Comparison of ENCODE assay signal across 20 cellular contexts in the genomic region with DNA sequence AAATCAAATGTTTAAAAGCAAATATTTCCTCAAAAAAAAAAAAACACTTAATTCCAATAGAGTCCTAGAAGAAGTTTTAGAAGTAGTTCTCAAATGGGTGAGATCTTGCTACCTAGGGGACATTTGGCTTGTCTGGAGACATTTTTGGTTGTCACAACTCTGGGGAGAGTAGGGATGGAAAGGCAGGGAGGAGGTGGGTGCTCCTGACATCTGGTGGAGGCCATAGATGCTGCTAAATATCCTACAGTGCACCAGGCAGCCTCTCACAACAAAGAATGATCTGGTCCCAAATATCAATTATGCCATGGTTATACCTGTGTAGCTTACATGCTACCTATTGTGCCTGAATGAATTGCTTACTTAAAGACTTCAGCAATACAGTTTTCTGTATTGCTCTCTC. TPM values are rescaled to one million over a fixed set of nuclear protein-coding genes. Genes with fewer than 3 reads are reported as not detected.
DNase-seq lines count a peak whose midpoint lies in the region; ATAC-seq and TF ChIP-seq lines count a peak whose summit lies in the region.
"Had no signal": no experiment of that assay in that cellular context is flagged by ENCODE, and none has a peak within 500 bp of the region (broad histone marks: within the 10 kb centered on the region; RNA-seq: fewer than 3 reads in every experiment).

No MANE protein-coding gene starts in this region.

- no peak overlapping the region for H3K4ac ChIP-seq in neuronal stem cell (ENCODE audit: low read length)

- H3K36me3 Mint-ChIP-seq in activated CD4-positive, alpha-beta T cell treated with anti-CD3 and anti-CD28 coated beads for 36 hours (ENCODE audit: low read depth) = no peaks in the 10 kb centered on the region
- H3K36me3 Mint-ChIP-seq: CD8-positive, alpha-beta T cell had no signal

- H2BK12ac ChIP-seq in neuronal stem cell (ENCODE audit: low read length) = no peak overlapping the region

- H4K91ac ChIP-seq in neuronal stem cell (ENCODE audit: low read depth, low read length, poor library complexity) = no peak overlapping the region

- no peak overlapping the region for H2BK120ac ChIP-seq in neuronal stem cell (ENCODE audit: low read depth, low read length)

- no peak for ATAC-seq in activated CD4-positive, alpha-beta T cell treated with anti-CD3 and anti-CD28 coated beads for 36 hours
- ATAC-seq: CD8-positive, alpha-beta T cell; GM23338; HCT116 had no signal

- H3K9ac ChIP-seq in SK-N-MC (ENCODE audit: insufficient read length) = no peak overlapping the region
- H3K9ac ChIP-seq in neuronal stem cell (ENCODE audit: low read depth, low read length, poor library complexity) = no peak overlapping the region

- H3K9me3 ChIP-seq in SK-N-MC (ENCODE audit: low read depth, low read length) (peaks cover 5% of the 10 kb centered on the region; the same call in 1 of the 2 replicates), neuronal stem cell (replicated peaks in 1 of 2; ENCODE audit: control insufficient read depth in 2 of 2, insufficient read depth in 1 of 2, low read depth in 1 of 2, low read length in 2 of 2) (peaks cover 5 to 9% of the 10 kb centered on the region in 2 donors)
- H3K9me3 ChIP-seq: MG63, Peyer's patch had no signal

- H3K9me3 Mint-ChIP-seq in activated CD4-positive, alpha-beta T cell treated with anti-CD3 and anti-CD28 coated beads for 36 hours (ENCODE audit: low read depth) = no peaks in the 10 kb centered on the region
- H3K9me3 Mint-ChIP-seq: CD8-positive, alpha-beta T cell had no signal

- CTCF ChIA-PET in activated CD4-positive, alpha-beta T cell treated with anti-CD3 and anti-CD28 coated beads for 36 hours (lab: Charles Lee) = no interaction called here
- CTCF ChIA-PET in HEK293T (lab: Yijun Ruan, JAX) = interaction anchor here (1.5 kb wide), 1 partner anchor 14 kb away, joined by 5 read pairs; no protein-coding TSS in a partner anchor

- H3K4me2 ChIP-seq in neuronal stem cell (ENCODE audit: insufficient read depth, low read length, poor library complexity, severe bottlenecking) = no peak overlapping the region
- H3K4me2 ChIP-seq: GM23338 had no signal

- peak overlapping the region; percentile 30; the same call in 1 of the 2 replicates for H3K27ac ChIP-seq in SK-N-MC
- peak overlapping the region in 31 of 59 donors; percentile 3 to 70 (median 40) for H3K27ac ChIP-seq in dorsolateral prefrontal cortex
- H3K27ac ChIP-seq in neuronal stem cell (replicated peaks; ENCODE audit: low read length) = no peak overlapping the region
- H3K27ac ChIP-seq: Peyer's patch had no signal

- TF ChIP-seq CTCF in dorsolateral prefrontal cortex (IDR thresholded peaks at IDR 0.05 in 54 of 56, conservative IDR thresholded peaks at IDR 0.05 in 2 of 56; ENCODE audit: low read depth in 1 of 56, partially characterized antibody in 56 of 56) = no peak

- H3K27me3 Mint-ChIP-seq in activated CD4-positive, alpha-beta T cell treated with anti-CD3 and anti-CD28 coated beads for 36 hours = peaks cover 12% of the 10 kb centered on the region

- H3K36me3 ChIP-seq in SK-N-MC (ENCODE audit: insufficient read depth, low read length) (no peaks in the 10 kb centered on the region), neuronal stem cell (replicated peaks in 1 of 2; ENCODE audit: control insufficient read depth in 2 of 2, insufficient read depth in 2 of 2, low read length in 2 of 2) (no peaks in the 10 kb centered on the region)
- H3K36me3 ChIP-seq: MG63, Peyer's patch had no signal

- H4K8ac ChIP-seq in neuronal stem cell (ENCODE audit: low read depth, low read length) = peak overlapping the region; percentile 82

- H3K4me3 ChIP-seq in SK-N-MC (no peak overlapping the region), dorsolateral prefrontal cortex (no peak overlapping the region), neuronal stem cell (ENCODE audit: low read length in 2 of 2) (no peak overlapping the region)
- H3K4me3 ChIP-seq: GM23338, MG63, Peyer's patch had no signal

- H3K4me3 Mint-ChIP-seq in activated CD4-positive, alpha-beta T cell treated with anti-CD3 and anti-CD28 coated beads for 36 hours = no peak overlapping the region
- H3K4me3 Mint-ChIP-seq: CD8-positive, alpha-beta T cell; GM23338 had no signal

- no peak overlapping the region for H3K27ac Mint-ChIP-seq in activated CD4-positive, alpha-beta T cell treated with anti-CD3 and anti-CD28 coated beads for 36 hours
- H3K27ac Mint-ChIP-seq: CD8-positive, alpha-beta T cell; GM23338 had no signal

- H2BK5ac ChIP-seq in neuronal stem cell (ENCODE audit: low read length) = no peak overlapping the region

- intact Hi-C loops in activated CD4-positive, alpha-beta T cell treated with anti-CD3 and anti-CD28 coated beads for 36 hours (cut with DNase I, micrococcal nuclease) = no loop called here
- intact Hi-C loops in dorsolateral prefrontal cortex (cut with DNase I) = no loop called here

- H2AK5ac ChIP-seq in neuronal stem cell (ENCODE audit: low read depth, low read length) = no peak overlapping the region

- peak; percentile 6 for DNase-seq in activated CD4-positive, alpha-beta T cell treated with anti-CD3 and anti-CD28 coated beads for 36 hours
- no peak for DNase-seq in activated CD4-positive, alpha-beta T cell treated with anti-CD3 and anti-CD28 coated beads for 48 hours
- no peak for DNase-seq in SK-N-MC (ENCODE audit: low read depth, low spot score)
- DNase-seq in dorsolateral prefrontal cortex = no peak
- DNase-seq in neuronal stem cell (ENCODE audit: low spot score) = no peak
- DNase-seq in activated CD8-positive, alpha-beta memory T cell treated with anti-CD3 and anti-CD28 coated beads for 24 hours = no peak
- no peak for DNase-seq in HEK293T (ENCODE audit: extremely low spot score)
- DNase-seq: 8988T; AML-193; C1 segment of cervical spinal cord; CD8-positive, alpha-beta T cell; DND-41; MG63; NCI-H1694 treated with DMSO at 0.1 percent for 48 hours; NCI-H2081 treated with DMSO at 0.1 percent for 48 hours; NCI-H446 treated with DMSO at 0.1 percent for 48 hours; NCI-H774; Peyer's patch had no signal

- H3K4me1 Mint-ChIP-seq in activated CD4-positive, alpha-beta T cell treated with anti-CD3 and anti-CD28 coated beads for 36 hours = no peaks in the 10 kb centered on the region
- H3K4me1 Mint-ChIP-seq: GM23338 had no signal

- no peak overlapping the region for H3K14ac ChIP-seq in neuronal stem cell (ENCODE audit: low read length)

- H3K23ac ChIP-seq in neuronal stem cell (ENCODE audit: low read depth, low read length, poor library complexity) = no peak overlapping the region

- POLR2A ChIA-PET in activated CD4-positive, alpha-beta T cell treated with anti-CD3 and anti-CD28 coated beads for 36 hours (lab: Charles Lee) = no interaction called here
- POLR2A ChIA-PET in HEK293T (lab: Yijun Ruan, JAX) = no interaction called here

- H3K18ac ChIP-seq in neuronal stem cell (ENCODE audit: low read length) = no peak overlapping the region

- H2BK15ac ChIP-seq in neuronal stem cell (ENCODE audit: low read length) = no peak overlapping the region

- H2AFZ ChIP-seq in neuronal stem cell (ENCODE audit: low read length) = no peak overlapping the region
- H2AFZ ChIP-seq: GM23338 had no signal

- H3K27me3 ChIP-seq in dorsolateral prefrontal cortex (no peaks in the 10 kb centered on the region), neuronal stem cell (ENCODE audit: control insufficient read depth in 3 of 3, insufficient read depth in 3 of 3, low read depth in 1 of 3, low read length in 3 of 3) (no peaks in the 10 kb centered on the region)
- H3K27me3 ChIP-seq: MG63, Peyer's patch had no signal

- no peaks in the 10 kb centered on the region for H3K79me1 ChIP-seq in neuronal stem cell (ENCODE audit: low read depth, low read length)

- no peaks in the 10 kb centered on the region for H3K4me1 ChIP-seq in neuronal stem cell (ENCODE audit: control insufficient read depth in 2 of 2, insufficient read depth in 1 of 2, low read depth in 1 of 2, low read length in 2 of 2)
- H3K4me1 ChIP-seq: Peyer's patch had no signal

TF ChIP-seq in HEK293T, 16 proteins besides CTCF, POLR2A, EP300 and RAD21:
- TF ChIP-seq FOXA1 (IDR thresholded peaks at IDR 0.05) = no peak
- no peak for TF ChIP-seq TARDBP (IDR thresholded peaks at IDR 0.05)
- TF ChIP-seq BHLHE40 (IDR thresholded peaks at IDR 0.05; ENCODE audit: borderline replicate concordance) = no peak

RNA-seq across cellular contexts. Expression of gene CPE, which starts 46.8 kb away (rescaled TPM):
- not detected for total RNA-seq in activated CD4-positive, alpha-beta T cell treated with anti-CD3 and anti-CD28 coated beads for 36 hours
- total RNA-seq in dorsolateral prefrontal cortex = 1,000 to 10,000 TPM in 14 of 120 experiments, 100 to 1,000 TPM in 106; 402 to 1,527 (median 843) TPM
- 71.3 TPM for polyA plus RNA-seq in neuronal stem cell (2013, experiment 1 of 2)
- 71.3 TPM for polyA plus RNA-seq in neuronal stem cell (2013, experiment 2 of 2)
- total RNA-seq: CD8-positive, alpha-beta T cell had no signal

Comparison
In these comparisons a context has a peak if more than half of its experiments do, and no peak if none do; other contexts are left out.
1. RNA of gene CPE, which starts 46.8 kb away (total RNA-seq): 402 to 1,527 TPM in dorsolateral prefrontal cortex; not detected in activated CD4-positive, alpha-beta T cell treated with anti-CD3 and anti-CD28 coated beads for 36 hours; every median in the first group is over 100 times any median in the second.